In genomic region chr17:11739848-11740247, GRCh38 we compare ENCODE assay signal across 28 cellular contexts.
"Had no signal": no experiment of that assay in that cellular context is flagged by ENCODE, and none has a peak within 500 bp of the region (broad histone marks: within the 10 kb centered on the region; RNA-seq: fewer than 3 reads in every experiment).

No MANE protein-coding gene starts in this region.

- H3K4me3 ChIP-seq: colonic mucosa, coronary artery, dorsolateral prefrontal cortex, esophagus muscularis mucosa, esophagus squamous epithelium, gastrocnemius medialis, gastroesophageal sphincter, heart left ventricle, heart right ventricle had no signal

- H3K4me1 ChIP-seq: colonic mucosa, esophagus muscularis mucosa, foreskin keratinocyte, gastrocnemius medialis, gastroesophageal sphincter, heart left ventricle, heart right ventricle had no signal

- H3K9me3 Mint-ChIP-seq: endodermal cell had no signal

- ATAC-seq: effector memory CD8-positive, alpha-beta T cell; esophagus mucosa; foreskin keratinocyte; gastrocnemius medialis; gastroesophageal sphincter; heart left ventricle; heart right ventricle had no signal

- H3K27ac ChIP-seq: colonic mucosa, coronary artery, dorsolateral prefrontal cortex, epithelial cell of prostate, esophagus muscularis mucosa, esophagus squamous epithelium, foreskin keratinocyte, gastrocnemius medialis, gastroesophageal sphincter, heart left ventricle, heart right ventricle had no signal

- H3K27ac Mint-ChIP-seq: dendritic cell treated with granulocyte-macrophage colony-stimulating factor and Interleukin-4, amounts not matched to agents 40 ng/mL and 50 ng/mL, for 4 days; effector memory CD8-positive, alpha-beta T cell; endodermal cell had no signal

- H3K27me3 ChIP-seq: colonic mucosa, dorsolateral prefrontal cortex, esophagus muscularis mucosa, foreskin keratinocyte, gastrocnemius medialis, heart left ventricle had no signal

- H3K4me3 Mint-ChIP-seq: dendritic cell treated with granulocyte-macrophage colony-stimulating factor and Interleukin-4, amounts not matched to agents 40 ng/mL and 50 ng/mL, for 4 days; effector memory CD8-positive, alpha-beta T cell; endodermal cell had no signal

- FAIRE-seq: colon, endometrium, endothelial cell of umbilical vein, frontal cortex had no signal

- H3K9me3 ChIP-seq: colonic mucosa, esophagus muscularis mucosa, esophagus squamous epithelium, gastrocnemius medialis, gastroesophageal sphincter, heart left ventricle had no signal

- DNase-seq: colonic mucosa; cortex of kidney; dermis blood vessel endothelial cell; dorsolateral prefrontal cortex; effector CD4-positive, alpha-beta T cell; effector CD8-positive, alpha-beta T cell; effector memory CD4-positive, alpha-beta T cell; effector memory CD8-positive, alpha-beta T cell; endodermal cell; erythroblast; esophagus squamous epithelium; foreskin keratinocyte; foreskin melanocyte; gastrocnemius medialis; glutamatergic neuron; head of caudate nucleus; heart left ventricle; heart right ventricle had no signal

- H3K36me3 ChIP-seq: colonic mucosa, esophagus muscularis mucosa, esophagus squamous epithelium, gastrocnemius medialis, gastroesophageal sphincter, heart left ventricle, heart right ventricle had no signal

- H3K27me3 Mint-ChIP-seq: dendritic cell treated with granulocyte-macrophage colony-stimulating factor and Interleukin-4, amounts not matched to agents 40 ng/mL and 50 ng/mL, for 4 days had no signal
